ENCODE assay signal across 28 cellular contexts in the genomic region with DNA sequence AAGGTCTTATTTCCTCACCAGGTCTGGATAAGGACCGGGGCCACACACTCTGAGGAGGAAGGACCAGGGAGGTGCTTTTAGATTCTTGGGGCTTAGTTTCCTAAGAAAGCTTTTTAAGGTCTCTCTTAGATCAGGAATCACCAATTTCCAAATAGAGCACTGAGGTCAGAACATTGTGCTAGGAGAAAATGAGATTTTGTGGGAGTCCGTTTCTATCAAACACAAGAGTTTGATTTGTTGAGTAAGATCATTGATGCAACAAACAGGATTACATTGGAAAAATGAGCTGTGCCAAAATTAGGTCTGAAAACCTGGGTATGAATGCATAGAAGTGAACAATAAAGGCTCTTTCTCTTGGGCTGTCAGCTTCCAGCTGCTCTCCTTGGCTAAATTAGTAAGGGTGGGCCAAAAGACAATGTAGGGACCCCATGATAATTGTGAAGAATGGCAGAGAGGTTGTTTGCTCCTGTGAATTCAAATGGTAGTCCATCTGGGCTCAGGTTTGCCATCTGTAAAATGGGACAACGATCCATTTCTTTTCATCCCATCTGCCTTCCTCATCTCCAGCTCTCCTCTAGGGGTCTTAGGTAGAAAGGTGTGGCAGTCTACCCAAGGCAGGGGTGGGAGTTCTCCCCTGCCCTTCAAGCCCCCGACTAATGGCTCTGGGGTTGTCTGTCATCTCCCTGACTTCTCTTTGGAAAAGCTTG. TPM values are rescaled to one million over a fixed set of nuclear protein-coding genes. Genes with fewer than 3 reads are reported as not detected.
DNase-seq lines count a peak whose midpoint lies in the region; ATAC-seq and TF ChIP-seq lines count a peak whose summit lies in the region.
"Had no signal": no experiment of that assay in that cellular context is flagged by ENCODE, and none has a peak within 500 bp of the region (broad histone marks: within the 10 kb centered on the region; RNA-seq: fewer than 3 reads in every experiment).

No MANE protein-coding gene starts in this region.

- peak overlapping the region; percentile 43 for H3K4me2 ChIP-seq in PC-9

- H3F3A ChIP-seq in PC-9 (ENCODE audit: insufficient read depth, low read depth) = peaks cover 14% of the 10 kb centered on the region; the same call in 1 of the 2 replicates

- no peak overlapping the region for H2AFZ ChIP-seq in PC-9
- H2AFZ ChIP-seq: parathyroid adenoma had no signal

- H3K4me3 ChIP-seq in PC-9 (no peak overlapping the region), coronary artery (no peak overlapping the region), right lobe of liver (no peak overlapping the region), tibial artery (no peak overlapping the region), right atrium auricular region (no peak overlapping the region)
- H3K4me3 ChIP-seq: HAP-1, heart left ventricle, SJSA1, thyroid gland had no signal

- intact Hi-C loops in PC-9 (cut with micrococcal nuclease; ENCODE audit: unreplicated experiment) = no loop called here
- intact Hi-C loops in right lobe of liver (cut with DNase I) = no loop called here
- intact Hi-C loops in tibial artery (cut with DNase I; ENCODE audit: low total_unique reads) = no loop called here

- no peaks in the 10 kb centered on the region for H4K20me1 ChIP-seq in PC-9 (ENCODE audit: insufficient read depth)

- peak; percentile 2 to 41 (median 12) for ATAC-seq in right lobe of liver
- no peak for ATAC-seq in omental fat pad (ENCODE audit: low FRiP score)
- ATAC-seq: effector memory CD8-positive, alpha-beta T cell; esophagus mucosa; heart left ventricle; naive thymus-derived CD4-positive, alpha-beta T cell; WTC11 had no signal

- POLR2A ChIA-PET in PC-9 (lab: Charles Lee; ENCODE audit: unreplicated experiment) = no interaction called here

- CTCF ChIA-PET in PC-9 (lab: Charles Lee) = interaction anchor here (0.6 kb wide), 1 partner anchor 38 kb away, joined by 5 read pairs; no protein-coding TSS in a partner anchor

- WGBS in right lobe of liver (ENCODE audit: insufficient coverage, low coverage, low lambda C conversion rate, missing lambda C conversion rate) = 29% methylated on average over 1 of the region's 4 CpGs

- H3K9me3 ChIP-seq in PC-9 (ENCODE audit: insufficient read depth, low read depth) = no peaks in the 10 kb centered on the region
- H3K9me3 ChIP-seq in right lobe of liver = no peaks in the 10 kb centered on the region
- no peaks in the 10 kb centered on the region for H3K9me3 ChIP-seq in tibial artery
- no peaks in the 10 kb centered on the region for H3K9me3 ChIP-seq in right atrium auricular region
- H3K9me3 ChIP-seq: HAP-1, heart left ventricle, SJSA1, thyroid gland had no signal

- H3K79me2 ChIP-seq in PC-9 (ENCODE audit: low read depth) = no peaks in the 10 kb centered on the region; the same call in 1 of the 2 replicates
- H3K79me2 ChIP-seq: parathyroid adenoma had no signal

- BruUV-seq in PC-9 (replicated peaks; lab: Mats Ljungman, UMichigan) = no TSS peak

- H3K9me2 ChIP-seq in PC-9 (ENCODE audit: insufficient read depth) = no peaks in the 10 kb centered on the region

- TF ChIP-seq CTCF in PC-9 (conservative IDR thresholded peaks at IDR 0.05) (no peak), coronary artery (IDR thresholded peaks at IDR 0.05) (no peak), right lobe of liver (IDR thresholded peaks at IDR 0.05) (no peak), tibial artery (IDR thresholded peaks at IDR 0.05) (no peak), omental fat pad (IDR thresholded peaks at IDR 0.05) (no peak), right atrium auricular region (IDR thresholded peaks at IDR 0.05) (no peak)

- peaks cover 26% of the 10 kb centered on the region for H3K4me1 ChIP-seq in PC-9 (replicated peaks; ENCODE audit: insufficient read depth)
- peaks cover 0 to 75% (median 29%) of the 10 kb centered on the region in 4 donors for H3K4me1 ChIP-seq in right lobe of liver
- H3K4me1 ChIP-seq in tibial artery = peaks cover 0 to 90% (median 51%) of the 10 kb centered on the region in 4 donors
- H3K4me1 ChIP-seq in right atrium auricular region = peaks cover 0 to 8% of the 10 kb centered on the region in 2 donors
- H3K4me1 ChIP-seq: HAP-1, parathyroid adenoma, thyroid gland had no signal

- no peaks in the 10 kb centered on the region for H3K36me3 ChIP-seq in PC-9 (ENCODE audit: low read depth)
- peaks cover 0 to 11% (median 2%) of the 10 kb centered on the region in 4 donors for H3K36me3 ChIP-seq in right lobe of liver
- H3K36me3 ChIP-seq in tibial artery = peaks cover 0 to 4% (median 0%) of the 10 kb centered on the region in 3 donors
- H3K36me3 ChIP-seq in right atrium auricular region = no peaks in the 10 kb centered on the region
- H3K36me3 ChIP-seq: heart left ventricle, SJSA1, thyroid gland had no signal

- TF ChIP-seq POLR2A in right lobe of liver (IDR thresholded peaks at IDR 0.05) = no peak

- no peak for DNase-seq in PC-9
- no peak for DNase-seq in coronary artery (ENCODE audit: low spot score)
- no peak for DNase-seq in right lobe of liver
- DNase-seq in tibial artery = no peak
- DNase-seq in omental fat pad (ENCODE audit: low spot score) = no peak
- DNase-seq in right atrium auricular region (ENCODE audit: low spot score) = no peak
- DNase-seq in DMS53 (lab: John Stamatoyannopoulos, UW) = no peak
- DNase-seq: activated CD4-positive, alpha-beta T cell treated with anti-CD3 and anti-CD28 coated beads, Interleukin-2, amount 10 ng/mL, durations not matched to agents 7 days and 5 days; activated effector memory CD4-positive, alpha-beta T cell treated with Interleukin-2 at 50 U/mL for 16 hours; aorta; C1 segment of cervical spinal cord; effector memory CD8-positive, alpha-beta T cell; heart left ventricle; Karpas-422; naive thymus-derived CD4-positive, alpha-beta T cell; NCI-H1436; NCI-H446 treated with DMSO at 0.1 percent for 48 hours; NCI-H82; stimulated activated CD4-positive, alpha-beta T cell treated with anti-CD3 and anti-CD28 coated beads, Interleukin-2, amount 100 ng/mL, for 24 hours; thyroid gland had no signal

- H3K27ac ChIP-seq in PC-9 (peak overlapping the region; percentile 45), coronary artery (peak overlapping the region; percentile 43 to 77), right lobe of liver (peak overlapping the region; percentile 23 to 88 (median 36)), tibial artery (peak overlapping the region; percentile 25 to 54), right atrium auricular region (no peak overlapping the region)
- H3K27ac ChIP-seq: heart left ventricle, HL-60, parathyroid adenoma, SJSA1, thyroid gland had no signal

- H3K27me3 ChIP-seq in PC-9 (ENCODE audit: insufficient read depth, low read depth) (no peaks in the 10 kb centered on the region), right lobe of liver (no peaks in the 10 kb centered on the region), tibial artery (no peaks in the 10 kb centered on the region), right atrium auricular region (no peaks in the 10 kb centered on the region)
- H3K27me3 ChIP-seq: heart left ventricle, SJSA1, thyroid gland had no signal

RNA-seq across cellular contexts. Expression of gene IGFBP2, which starts 20.0 kb away (rescaled TPM):
- total RNA-seq in PC-9 (2021) (106 and 133 TPM in 2 replicates), right lobe of liver (1,000 to 10,000 TPM in 2 of 6 experiments, 100 to 1,000 TPM in 4; 276 to 1,091 (median 406) TPM), omental fat pad (100 to 1,000 TPM; 126 to 243 (median 153) TPM), right atrium auricular region (100 to 1,000 TPM; 255 to 508 TPM)

RNA-seq across cellular contexts. Expression of gene IGFBP5, which starts 42.1 kb away (rescaled TPM):
- total RNA-seq in PC-9 (2021) (5.5 and 10.0 TPM in 2 replicates), right lobe of liver (10 to 100 TPM; 13.7 to 76.0 (median 30.9) TPM), omental fat pad (1,000 to 10,000 TPM in 1 of 4 donors, 100 to 1,000 TPM in 3; 284 to 2,528 (median 672) TPM), right atrium auricular region (100 to 1,000 TPM; 169 to 554 TPM)
- total RNA-seq: activated CD4-positive, alpha-beta T cell treated with anti-CD3 and anti-CD28 coated beads, Interleukin-2, amount 10 ng/mL, durations not matched to agents 7 days and 5 days; activated CD8-positive, alpha-beta memory T cell treated with anti-CD3 and anti-CD28 coated beads for 36 hours; naive thymus-derived CD4-positive, alpha-beta T cell; T-helper 1 cell treated with Interleukin-12 subunit alpha and Interleukin-12 subunit beta and Interleukin-4 antibody, amounts not matched to agents 30 ng/mL and 1 ng/mL, for 36 hours had no signal

Comparison
In these comparisons a context has a peak if more than half of its experiments do, and no peak if none do; other contexts are left out.
1. H3K27ac ChIP-seq: peak in PC-9 (single experiment), coronary artery (2 of 2), right lobe of liver (3 of 3) and tibial artery (2 of 2); none in right atrium auricular region (0 of 2).